24 cellular contexts compared by ENCODE assay signal in genomic region chr2:124894199-124894598, GRCh38.
"Had no signal": no experiment of that assay in that cellular context is flagged by ENCODE, and none has a peak within 500 bp of the region (broad histone marks: within the 10 kb centered on the region; RNA-seq: fewer than 3 reads in every experiment).

No MANE protein-coding gene starts in this region.

- DNase-seq: activated CD4-positive, alpha-beta memory T cell treated with anti-CD3 and anti-CD28 coated beads, Interleukin-2, amount 10 ng/mL, durations not matched to agents 7 days and 5 days; activated CD4-positive, alpha-beta T cell treated with anti-CD3 and anti-CD28 coated beads, Interleukin-2, amount 50 U/mL, for 1 hour; activated CD4-positive, CD25-positive, alpha-beta regulatory T cell; activated CD8-positive, alpha-beta memory T cell treated with anti-CD3 and anti-CD28 coated beads, Interleukin-2, amount 50 U/mL, for 4 hours; activated gamma-delta T cell treated with Interleukin-2 at 50 U/mL for 16 hours; activated naive CD4-positive, alpha-beta T cell treated with anti-CD3 and anti-CD28 coated beads, Interleukin-2, amount 10 ng/mL, durations not matched to agents 7 days and 5 days; activated naive CD8-positive, alpha-beta T cell treated with anti-CD3 and anti-CD28 coated beads for 36 hours; activated T-cell treated with anti-CD3 and anti-CD28 coated beads, Interleukin-2, amount 50 U/mL, for 72 hours; anterior cingulate cortex; central memory CD4-positive, alpha-beta T cell; Kasumi-1; NCI-H1092; NCI-H1417; NCI-H1930; NCI-H2171 treated with DMSO at 0.1 percent for 48 hours; NCI-H226; NCI-H69; NK-92 treated with Interleukin-12 subunit alpha and Interleukin-12 subunit beta, amount 100 ng/mL, for 24 hours; OCI-M1; SHP77 treated with DMSO at 0.1 percent for 48 hours; T-helper 2 cell; T1000 had no signal

- ATAC-seq: activated T-cell treated with anti-CD3 and anti-CD28 coated beads, Interleukin-2, amount 50 U/mL, for 72 hours had no signal

- H3K27ac ChIP-seq: coronary artery, VCaP had no signal

- H3K4me3 ChIP-seq: coronary artery had no signal
